Comparison of ENCODE assay signal across 10 cellular contexts in the genomic region with DNA sequence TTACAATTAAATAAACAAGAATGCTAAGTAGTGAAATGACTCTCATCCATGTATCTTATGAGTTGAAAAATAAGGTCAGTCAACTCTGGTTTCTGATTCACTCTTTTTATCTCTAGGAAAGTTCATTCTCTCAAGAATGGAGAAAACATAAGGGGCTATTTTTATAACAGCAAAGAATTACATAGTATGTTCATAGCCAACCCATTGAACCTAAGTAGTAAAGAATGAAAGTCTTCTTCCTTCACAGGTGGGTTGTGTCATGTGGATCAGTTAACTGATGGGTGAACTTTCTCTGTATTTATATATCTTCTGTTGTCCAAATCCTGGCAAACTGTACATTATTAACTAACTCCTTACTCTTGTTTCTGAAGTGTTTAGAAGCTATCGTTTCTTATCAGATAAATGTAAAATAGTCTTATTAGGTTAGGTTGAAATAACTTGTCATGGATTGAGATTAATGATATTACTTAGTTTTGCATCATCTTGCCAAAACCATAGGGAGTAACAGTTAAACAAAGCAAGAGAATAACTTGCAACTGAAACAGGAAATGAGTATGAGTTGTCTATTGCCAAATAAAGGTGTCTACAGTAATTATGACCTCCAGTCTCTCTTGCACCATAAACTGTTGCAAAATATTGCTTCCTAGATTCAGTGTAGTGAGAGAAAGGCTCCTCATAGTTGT.
A peak's percentile ranks its signal among the peaks of the same experiment; 100 is the strongest.
DNase-seq lines count a peak whose midpoint lies in the region; ATAC-seq and TF ChIP-seq lines count a peak whose summit lies in the region.
"Had no signal": no experiment of that assay in that cellular context is flagged by ENCODE, and none has a peak within 500 bp of the region (broad histone marks: within the 10 kb centered on the region; RNA-seq: fewer than 3 reads in every experiment).

No MANE protein-coding gene starts in this region.

- H3K4me1 ChIP-seq in A673 (ENCODE audit: insufficient read depth, low read length, poor library complexity, severe bottlenecking) (peaks cover 23% of the 10 kb centered on the region), SJCRH30 (no peaks in the 10 kb centered on the region), neuronal stem cell (ENCODE audit: control insufficient read depth in 2 of 2, insufficient read depth in 1 of 2, low read depth in 1 of 2, low read length in 2 of 2) (no peaks in the 10 kb centered on the region)
- H3K4me1 ChIP-seq: testis had no signal

- no peaks in the 10 kb centered on the region for H3K79me1 ChIP-seq in neuronal stem cell (ENCODE audit: low read depth, low read length)

- no peak for TF ChIP-seq CTCF in A673 (conservative IDR thresholded peaks at IDR 0.05; ENCODE audit: low read depth, low read length)
- no peak for TF ChIP-seq CTCF in RWPE1 (conservative IDR thresholded peaks at IDR 0.05; ENCODE audit: low read depth)

- H3K36me3 Mint-ChIP-seq in naive thymus-derived CD8-positive, alpha-beta T cell: peaks cover 0 to 23% (median 0%) of the 10 kb centered on the region in 3 donors

- POLR2A ChIA-PET in A673 (lab: Charles Lee; ENCODE audit: low non-redundant PET) (interaction anchor here (0.7 kb wide), 1 partner anchor 34 kb away, joined by 3 read pairs; no protein-coding TSS in a partner anchor), RWPE1 (lab: Yijun Ruan, JAX; ENCODE audit: low non-redundant PET) (no interaction called here)
- POLR2A ChIA-PET in naive thymus-derived CD8-positive, alpha-beta T cell (lab: Charles Lee): no interaction called here

- H3K18ac ChIP-seq in neuronal stem cell (ENCODE audit: low read length): no peak overlapping the region

- no peak overlapping the region for H2AK5ac ChIP-seq in neuronal stem cell (ENCODE audit: low read depth, low read length)

- no peak overlapping the region for H3K23ac ChIP-seq in neuronal stem cell (ENCODE audit: low read depth, low read length, poor library complexity)

- H2BK5ac ChIP-seq in neuronal stem cell (ENCODE audit: low read length): no peak overlapping the region

- H3K9me3 ChIP-seq in A673 (ENCODE audit: low read depth, low read length, poor library complexity, severe bottlenecking) (peaks cover 7% of the 10 kb centered on the region), SJCRH30 (replicated peaks) (no peaks in the 10 kb centered on the region), neuronal stem cell (replicated peaks in 1 of 2; ENCODE audit: control insufficient read depth in 2 of 2, insufficient read depth in 1 of 2, low read depth in 1 of 2, low read length in 2 of 2) (no peaks in the 10 kb centered on the region)
- H3K9me3 ChIP-seq: testis had no signal

- intact Hi-C loops in A673 (cut with micrococcal nuclease; ENCODE audit: unreplicated experiment): no loop called here

- peaks cover 12 to 43% (median 19%) of the 10 kb centered on the region in 9 donors for H3K9me3 Mint-ChIP-seq in naive thymus-derived CD8-positive, alpha-beta T cell

- no peak overlapping the region for H3K4me2 ChIP-seq in neuronal stem cell (ENCODE audit: insufficient read depth, low read length, poor library complexity, severe bottlenecking)

- H3K27ac ChIP-seq in A673 (ENCODE audit: low read depth, low read length, poor library complexity, severe bottlenecking) (peak overlapping the region; percentile 74), RWPE1 (no peak overlapping the region), SJCRH30 (no peak overlapping the region), neuronal stem cell (replicated peaks; ENCODE audit: low read length) (no peak overlapping the region)
- H3K27ac ChIP-seq: testis had no signal

- H2BK15ac ChIP-seq in neuronal stem cell (ENCODE audit: low read length): no peak overlapping the region

- no peak overlapping the region for H2AFZ ChIP-seq in neuronal stem cell (ENCODE audit: low read length)

- no peak overlapping the region for H3K14ac ChIP-seq in neuronal stem cell (ENCODE audit: low read length)

- H4K91ac ChIP-seq in neuronal stem cell (ENCODE audit: low read depth, low read length, poor library complexity): no peak overlapping the region

- H2BK12ac ChIP-seq in neuronal stem cell (ENCODE audit: low read length): no peak overlapping the region

- no peak overlapping the region for H3K9ac ChIP-seq in neuronal stem cell (ENCODE audit: low read depth, low read length, poor library complexity)

- H3K36me3 ChIP-seq in A673 (ENCODE audit: insufficient read depth, low read length, poor library complexity, severe bottlenecking) (no peaks in the 10 kb centered on the region), SJCRH30 (no peaks in the 10 kb centered on the region), neuronal stem cell (replicated peaks in 1 of 2; ENCODE audit: control insufficient read depth in 2 of 2, insufficient read depth in 2 of 2, low read length in 2 of 2) (no peaks in the 10 kb centered on the region)

- no peak overlapping the region for H3K4me3 ChIP-seq in A673 (ENCODE audit: low read depth, low read length, poor library complexity, severe bottlenecking)
- H3K4me3 ChIP-seq in SJCRH30: no peak overlapping the region
- H3K4me3 ChIP-seq in neuronal stem cell (ENCODE audit: low read length in 2 of 2): no peak overlapping the region
- H3K4me3 ChIP-seq: testis had no signal

- H4K8ac ChIP-seq in neuronal stem cell (ENCODE audit: low read depth, low read length): no peak overlapping the region

- H3K27ac Mint-ChIP-seq in naive thymus-derived CD8-positive, alpha-beta T cell: no peak overlapping the region

- H3K4ac ChIP-seq in neuronal stem cell (ENCODE audit: low read length): no peak overlapping the region

- no peaks in the 10 kb centered on the region for H3K4me1 Mint-ChIP-seq in naive thymus-derived CD8-positive, alpha-beta T cell

- H2BK120ac ChIP-seq in neuronal stem cell (ENCODE audit: low read depth, low read length): no peak overlapping the region

- ATAC-seq in GM19351 (IDR thresholded peaks at IDR 0.05; ENCODE audit: unreplicated experiment) (peak; percentile 84), HG03095 (IDR thresholded peaks at IDR 0.05; ENCODE audit: unreplicated experiment) (peak; percentile 84)
- no peak for ATAC-seq in naive thymus-derived CD8-positive, alpha-beta T cell

- DNase-seq in A673 (ENCODE audit: low spot score) (peak; percentile 93), RWPE1 (ENCODE audit: low spot score) (peak; percentile 33), SJCRH30 (no peak), neuronal stem cell (ENCODE audit: low spot score) (no peak), superior temporal gyrus (ENCODE audit: extremely low spot score) (no peak)
- no peak for DNase-seq in naive thymus-derived CD8-positive, alpha-beta T cell
- DNase-seq: DMS79, testis had no signal

- CTCF ChIA-PET in A673 (lab: Charles Lee) (no interaction called here), RWPE1 (lab: Yijun Ruan, JAX) (interaction anchor here (0.7 kb wide), 1 partner anchor 448 kb away, joined by 3 read pairs; no protein-coding TSS in a partner anchor)

- BruUV-seq in A673 (replicated peaks; lab: Mats Ljungman, UMichigan): no TSS peak

- WGBS in neuronal stem cell (ENCODE audit: extremely low coverage in 2 of 2, insufficient read length in 2 of 2, insufficient replicate concordance in 1 of 2), 2 donors: no CpG with 5 or more reads among the region's 1 CpG

- H3K27me3 ChIP-seq in A673 (replicated peaks; ENCODE audit: insufficient read depth, low read depth, low read length, poor library complexity) (no peaks in the 10 kb centered on the region), SJCRH30 (no peaks in the 10 kb centered on the region), neuronal stem cell (ENCODE audit: control insufficient read depth in 3 of 3, insufficient read depth in 3 of 3, low read depth in 1 of 3, low read length in 3 of 3) (no peaks in the 10 kb centered on the region)
- H3K27me3 ChIP-seq: testis had no signal

- H3K27me3 Mint-ChIP-seq in naive thymus-derived CD8-positive, alpha-beta T cell: peaks cover 4 to 39% (median 9%) of the 10 kb centered on the region in 5 donors

- H3K4me3 Mint-ChIP-seq in naive thymus-derived CD8-positive, alpha-beta T cell: no peak overlapping the region

Comparison
In these comparisons a context has a peak if more than half of its experiments do, and no peak if none do; other contexts are left out.
1. DNase-seq: peak in A673 (single experiment) and RWPE1 (single experiment); none in SJCRH30 (0 of 2), naive thymus-derived CD8-positive, alpha-beta T cell (0 of 10), neuronal stem cell (single experiment) and superior temporal gyrus (single experiment).
2. ATAC-seq: peak in GM19351 (single experiment) and HG03095 (single experiment); none in naive thymus-derived CD8-positive, alpha-beta T cell (0 of 2).